ENCODE assay signal across 1 cellular context in genomic region chr1:64041366-64042131, GRCh38.
TF ChIP-seq lines count a peak whose summit lies in the region.

No MANE protein-coding gene starts in this region.

TF ChIP-seq in endothelial cell of umbilical vein, 7 proteins besides CTCF, POLR2A, EP300 and RAD21 (continued from another document):
- TF ChIP-seq MAX (IDR thresholded peaks at IDR 0.05; ENCODE audit: insufficient read depth, insufficient read length), result no peak
- no peak for TF ChIP-seq FOS (IDR thresholded peaks at IDR 0.05; ENCODE audit: borderline replicate concordance, insufficient read depth, low read length)
- no peak for TF ChIP-seq POLR2AphosphoS5 (IDR thresholded peaks at IDR 0.05; ENCODE audit: insufficient read depth, low read depth, low read length)
- no peak for TF ChIP-seq EZH2 (IDR thresholded peaks at IDR 0.05; ENCODE audit: borderline replicate concordance, low read depth, low read length, severe bottlenecking)
